Comparison of ENCODE assay signal across 18 cellular contexts in the genomic region with DNA sequence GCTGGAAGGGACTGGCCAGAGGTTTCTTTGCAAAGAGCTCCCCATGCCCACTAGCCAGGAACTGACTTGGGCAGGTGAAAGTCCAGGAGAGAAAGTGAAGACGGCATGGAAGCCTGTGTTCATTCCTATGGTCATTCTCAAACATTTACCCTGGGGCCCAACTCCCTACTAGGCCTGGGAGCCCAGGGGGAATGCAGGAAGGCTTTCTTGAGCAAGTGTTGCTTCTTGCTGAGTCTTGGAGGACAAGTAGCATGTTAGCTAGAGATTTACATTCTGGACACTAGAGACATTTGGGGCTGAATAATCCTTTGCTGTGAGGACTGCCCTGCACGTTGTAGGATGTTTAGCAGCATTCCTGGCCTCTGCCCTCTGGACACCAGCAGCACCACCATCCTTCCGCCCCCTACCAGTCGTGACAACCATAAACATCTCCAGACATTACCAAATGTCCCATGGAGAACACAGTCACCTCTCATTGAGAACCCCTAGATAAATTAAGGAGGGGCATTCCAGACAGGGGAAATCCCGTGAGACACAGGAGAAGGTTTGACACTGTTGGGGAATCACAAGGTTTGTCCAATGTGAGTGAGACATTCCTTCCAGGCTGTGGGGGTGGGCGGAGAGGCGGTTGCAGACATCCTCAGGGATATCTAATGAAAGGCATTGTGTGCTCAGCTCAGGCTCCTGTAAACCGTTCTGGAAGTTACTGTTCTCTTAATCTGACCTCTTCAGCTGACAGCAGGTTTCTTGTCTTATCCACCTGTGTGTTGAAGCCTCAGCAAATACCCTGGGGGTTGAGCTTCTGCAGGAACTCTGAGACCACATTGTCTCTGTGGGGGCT.
A peak's percentile ranks its signal among the peaks of the same experiment; 100 is the strongest.
DNase-seq lines count a peak whose midpoint lies in the region; ATAC-seq and TF ChIP-seq lines count a peak whose summit lies in the region.
"Had no signal": no experiment of that assay in that cellular context is flagged by ENCODE, and none has a peak within 500 bp of the region (broad histone marks: within the 10 kb centered on the region; RNA-seq: fewer than 3 reads in every experiment).

No MANE protein-coding gene starts in this region.

- POLR2A ChIA-PET in naive thymus-derived CD8-positive, alpha-beta T cell (lab: Charles Lee) = no interaction called here

- H3F3A ChIP-seq in OCI-LY1 (ENCODE audit: insufficient read depth, low read length) (no peaks in the 10 kb centered on the region), neural progenitor cell (ENCODE audit: low read depth) (no peaks in the 10 kb centered on the region)

- H3K27me3 Mint-ChIP-seq in chondrocyte (ENCODE audit: low read depth) (no peaks in the 10 kb centered on the region), neural progenitor cell (ENCODE audit: insufficient read depth, low read depth) (peaks cover 18% of the 10 kb centered on the region)
- peaks cover 0 to 12% (median 6%) of the 10 kb centered on the region in 5 donors for H3K27me3 Mint-ChIP-seq in naive thymus-derived CD8-positive, alpha-beta T cell

- H3K79me2 ChIP-seq in OCI-LY1 (ENCODE audit: insufficient read depth, low read length) (no peaks in the 10 kb centered on the region), neural progenitor cell (ENCODE audit: low read depth) (no peaks in the 10 kb centered on the region)

- H3K27ac Mint-ChIP-seq in chondrocyte (ENCODE audit: unreplicated experiment) (peak overlapping the region; percentile 64), neural progenitor cell (no peak overlapping the region)
- no peak overlapping the region for H3K27ac Mint-ChIP-seq in naive thymus-derived CD8-positive, alpha-beta T cell
- H3K27ac Mint-ChIP-seq: activated CD8-positive, alpha-beta T cell treated with anti-CD3 and anti-CD28 coated beads for 36 hours; naive thymus-derived CD4-positive, alpha-beta T cell had no signal

- TF ChIP-seq CTCF in OCI-LY1 (IDR thresholded peaks at IDR 0.05; ENCODE audit: low read length) (no peak), chondrocyte (IDR thresholded peaks at IDR 0.05) (peak; percentile 18), neural progenitor cell (IDR thresholded peaks at IDR 0.05) (no peak)

- peak overlapping the region; percentile 5; the same call in 1 of the 2 replicates for H3K4me2 ChIP-seq in OCI-LY1 (ENCODE audit: low read length)
- H3K4me2 ChIP-seq in neural progenitor cell = peak overlapping the region; percentile 28

- DNase-seq in ELF-1 (ENCODE audit: low read depth, low spot score) (peak; percentile 84), chondrocyte (ENCODE audit: low spot score) (no peak), neural progenitor cell (ENCODE audit: low spot score) (peak; percentile 36), AG08396 (ENCODE audit: low spot score) (no peak), HT-29 (ENCODE audit: low spot score) (no peak)
- DNase-seq in naive thymus-derived CD8-positive, alpha-beta T cell = no peak
- DNase-seq: activated CD8-positive, alpha-beta T cell treated with anti-CD3 and anti-CD28 coated beads for 36 hours; COR-L47; foreskin keratinocyte; MG63; naive thymus-derived CD4-positive, alpha-beta T cell; NCI-H2029; NCI-H510A; Peyer's patch had no signal

- H3K27ac ChIP-seq in OCI-LY1 (ENCODE audit: low read depth, low read length, poor library complexity, severe bottlenecking) (peak overlapping the region; percentile 28), neural progenitor cell (no peak overlapping the region)
- H3K27ac ChIP-seq: foreskin keratinocyte, Peyer's patch had no signal

- H3K9me3 ChIP-seq in OCI-LY1 (ENCODE audit: low read length) = peaks cover 3% of the 10 kb centered on the region; the same call in 1 of the 2 replicates
- no peaks in the 10 kb centered on the region for H3K9me3 ChIP-seq in neural progenitor cell (ENCODE audit: low read depth)
- H3K9me3 ChIP-seq: MG63, Peyer's patch had no signal

- H3K9me3 Mint-ChIP-seq in chondrocyte (ENCODE audit: low read depth) = no peaks in the 10 kb centered on the region
- peaks cover 4% of the 10 kb centered on the region for H3K9me3 Mint-ChIP-seq in neural progenitor cell
- H3K9me3 Mint-ChIP-seq in naive thymus-derived CD8-positive, alpha-beta T cell = no peaks in the 10 kb centered on the region
- H3K9me3 Mint-ChIP-seq: activated CD8-positive, alpha-beta T cell treated with anti-CD3 and anti-CD28 coated beads for 36 hours; central memory CD8-positive, alpha-beta T cell had no signal

- H3K4me3 ChIP-seq in OCI-LY1 (ENCODE audit: low read depth, low read length, poor library complexity, severe bottlenecking) (no peak overlapping the region), neural progenitor cell (no peak overlapping the region)
- H3K4me3 ChIP-seq: HAP-1, MG63, Peyer's patch had no signal

- H4K20me1 ChIP-seq in OCI-LY1 (ENCODE audit: insufficient read depth, low read length) (no peaks in the 10 kb centered on the region), neural progenitor cell (ENCODE audit: low read depth) (no peaks in the 10 kb centered on the region)

- H3K4me3 Mint-ChIP-seq in chondrocyte (ENCODE audit: unreplicated experiment) = no peak overlapping the region
- H3K4me3 Mint-ChIP-seq in neural progenitor cell = peak overlapping the region; percentile 17
- no peak overlapping the region for H3K4me3 Mint-ChIP-seq in naive thymus-derived CD8-positive, alpha-beta T cell
- H3K4me3 Mint-ChIP-seq: activated CD8-positive, alpha-beta T cell treated with anti-CD3 and anti-CD28 coated beads for 36 hours; central memory CD8-positive, alpha-beta T cell; naive thymus-derived CD4-positive, alpha-beta T cell had no signal

- no peak overlapping the region; the same call in 1 of the 2 replicates for H3K9ac ChIP-seq in OCI-LY1 (ENCODE audit: low read length)
- no peak overlapping the region for H3K9ac ChIP-seq in neural progenitor cell

- H3K9me2 ChIP-seq in OCI-LY1 (ENCODE audit: low read depth, low read length) = no peaks in the 10 kb centered on the region

- H3K4me1 ChIP-seq in OCI-LY1 (ENCODE audit: insufficient read depth, low read length, severe bottlenecking) (peaks cover 65% of the 10 kb centered on the region), neural progenitor cell (peaks cover 19% of the 10 kb centered on the region)
- H3K4me1 ChIP-seq: foreskin keratinocyte, HAP-1, Peyer's patch had no signal

- H3K36me3 Mint-ChIP-seq in chondrocyte (ENCODE audit: low read depth) (peaks cover 3% of the 10 kb centered on the region), neural progenitor cell (no peaks in the 10 kb centered on the region)
- no peaks in the 10 kb centered on the region for H3K36me3 Mint-ChIP-seq in naive thymus-derived CD8-positive, alpha-beta T cell
- H3K36me3 Mint-ChIP-seq: naive thymus-derived CD4-positive, alpha-beta T cell had no signal

- H2AFZ ChIP-seq in OCI-LY1 (ENCODE audit: low read length) (no peak overlapping the region), neural progenitor cell (replicated peaks) (no peak overlapping the region)

- H3K36me3 ChIP-seq in OCI-LY1 (ENCODE audit: insufficient read depth, low read length) (no peaks in the 10 kb centered on the region), neural progenitor cell (no peaks in the 10 kb centered on the region)
- H3K36me3 ChIP-seq: HAP-1, MG63, Peyer's patch had no signal

- peaks cover 28% of the 10 kb centered on the region for H3K4me1 Mint-ChIP-seq in chondrocyte (ENCODE audit: low read depth)
- H3K4me1 Mint-ChIP-seq in neural progenitor cell = peaks cover 43% of the 10 kb centered on the region
- peaks cover 8 to 31% (median 20%) of the 10 kb centered on the region in 4 donors for H3K4me1 Mint-ChIP-seq in naive thymus-derived CD8-positive, alpha-beta T cell

- H3K27me3 ChIP-seq in OCI-LY1 (ENCODE audit: insufficient read depth, low read length) (no peaks in the 10 kb centered on the region), neural progenitor cell (no peaks in the 10 kb centered on the region)
- H3K27me3 ChIP-seq: MG63, Peyer's patch had no signal

- no peak for ATAC-seq in naive thymus-derived CD8-positive, alpha-beta T cell
- ATAC-seq in GM19395 (IDR thresholded peaks at IDR 0.05; ENCODE audit: unreplicated experiment) = no peak
- ATAC-seq: activated CD8-positive, alpha-beta T cell treated with anti-CD3 and anti-CD28 coated beads for 36 hours; foreskin keratinocyte; naive thymus-derived CD4-positive, alpha-beta T cell had no signal

Comparison
In these comparisons a context has a peak if more than half of its experiments do, and no peak if none do; other contexts are left out.
1. DNase-seq: peak in ELF-1 (single experiment) and neural progenitor cell (single experiment); none in chondrocyte (single experiment), AG08396 (single experiment), HT-29 (single experiment) and naive thymus-derived CD8-positive, alpha-beta T cell (0 of 10).